In genomic region chr10:23314835-23315239, GRCh38 we compare ENCODE assay signal across 8 cellular contexts. TPM values are rescaled to one million over a fixed set of nuclear protein-coding genes. Genes with fewer than 3 reads are reported as not detected.
DNase-seq lines count a peak whose midpoint lies in the region; ATAC-seq, FAIRE-seq and TF ChIP-seq lines count a peak whose summit lies in the region.

No MANE protein-coding gene starts in this region.

- TF ChIP-seq CTCF in body of pancreas (IDR thresholded peaks at IDR 0.05), result peak in 6 of 7 experiments; percentile 70 to 83 (median 72)

- H3K27me3 ChIP-seq in body of pancreas, result no peaks in the 10 kb centered on the region

- H3K9me3 ChIP-seq in body of pancreas, result no peaks in the 10 kb centered on the region

- no peak overlapping the region for H3K4me3 ChIP-seq in body of pancreas

- H3K36me3 ChIP-seq in body of pancreas (replicated peaks in 1 of 2; ENCODE audit: insufficient read depth in 1 of 2, low read depth in 2 of 2), result no peaks in the 10 kb centered on the region

- FAIRE-seq in HTR-8/SVneo (lab: Jason Lieb, UNC), result no peak

- H3K4me1 ChIP-seq in body of pancreas, result no peaks in the 10 kb centered on the region

- DNase-seq in stimulated activated naive CD4-positive, alpha-beta T cell (lab: John Stamatoyannopoulos, UW), result peak in 5 of 6 experiments; percentile 12 to 75 (median 46)
- no peak for DNase-seq in stimulated activated naive CD4-positive, alpha-beta T cell treated with Interleukin-2 at 50 U/mL for 16 hours (lab: John Stamatoyannopoulos, UW)
- DNase-seq in HTR-8/SVneo (ENCODE audit: insufficient read length, low spot score) (peak; percentile 55), RKO (ENCODE audit: low spot score) (peak; percentile 89), body of pancreas (peak; percentile 58 to 75 (median 65)), iPS-NIHi11 (ENCODE audit: low spot score) (peak; percentile 22)
- peak; percentile 52 for DNase-seq in stimulated activated CD4-positive, alpha-beta T cell treated with anti-CD3 and anti-CD28 coated beads, Interleukin-2, amount 100 ng/mL, for 4 hours (ENCODE audit: low read depth)

- ATAC-seq in body of pancreas (peak; percentile 59), GM21786 (IDR thresholded peaks at IDR 0.05; ENCODE audit: unreplicated experiment) (no peak)

- H3K27ac ChIP-seq in body of pancreas, result no peak overlapping the region

- TF ChIP-seq POLR2A in body of pancreas (IDR thresholded peaks at IDR 0.05), result no peak

- intact Hi-C loops in body of pancreas (cut with DNase I), result loop anchor here (5.0 kb wide), 1 partner anchor 212 kb away; no protein-coding TSS in a partner anchor

- 0 to 2% methylated on average over 3 of the region's 3 CpGs for WGBS in body of pancreas, 2 donors

RNA-seq across cellular contexts. Expression of gene C10orf67, which starts 29.8 kb away (rescaled TPM):
- total RNA-seq in body of pancreas, result under 1 TPM in 1 of 2 donors, not detected in 1; 0.52 TPM
